Comparison of ENCODE assay signal across 8 cellular contexts in the genomic region with DNA sequence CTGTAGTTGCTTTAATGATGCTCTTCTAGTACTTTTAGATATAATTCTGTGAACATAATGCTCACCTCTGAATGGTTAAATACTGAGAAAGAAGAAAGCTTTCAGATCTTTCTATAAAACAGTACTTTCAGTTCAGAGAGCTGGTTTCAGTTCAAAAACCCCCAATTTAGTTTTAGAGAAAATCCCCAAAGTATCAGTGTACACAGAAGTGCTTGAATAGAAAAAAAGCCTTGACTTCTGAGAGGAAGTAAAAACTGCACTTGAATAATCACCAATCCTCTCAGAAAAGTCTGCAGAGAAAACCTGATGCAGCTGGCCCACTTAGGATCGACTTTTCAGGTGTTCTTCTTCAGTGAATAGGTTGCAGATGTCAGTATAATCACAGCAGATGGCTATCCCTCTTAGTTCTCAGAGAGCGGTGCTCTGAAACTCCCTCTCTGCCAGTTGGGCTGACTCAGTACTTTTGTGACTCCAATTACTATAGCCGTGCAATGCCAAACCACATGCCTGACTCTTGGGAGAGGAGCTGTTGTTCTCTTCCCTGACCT.
A peak's percentile ranks its signal among the peaks of the same experiment; 100 is the strongest.
DNase-seq lines count a peak whose midpoint lies in the region; ATAC-seq lines count a peak whose summit lies in the region.

No MANE protein-coding gene starts in this region.

- peak; percentile 90 for DNase-seq in Daoy (ENCODE audit: low read depth)
- peak; percentile 29 for DNase-seq in RKO (ENCODE audit: low spot score)
- peak; percentile 73 for DNase-seq in kidney glomerular epithelial cell (lab: John Stamatoyannopoulos, UW)
- DNase-seq in immature natural killer cell, result no peak
- no peak for DNase-seq in LoVo (ENCODE audit: low spot score)
- DNase-seq in activated CD8-positive, alpha-beta memory T cell treated with anti-CD3 and anti-CD28 coated beads, Interleukin-2, amount 10 ng/mL, durations not matched to agents 7 days and 5 days, result no peak

- H3K9me3 Mint-ChIP-seq in immature natural killer cell, result peaks cover 1 to 42% (median 8%) of the 10 kb centered on the region in 6 donors
- H3K9me3 Mint-ChIP-seq in activated CD8-positive, alpha-beta memory T cell treated with anti-CD3 and anti-CD28 coated beads, Interleukin-2, amount 10 ng/mL, durations not matched to agents 7 days and 5 days (ENCODE audit: low read depth), result peaks cover 2% of the 10 kb centered on the region

- H3K4me3 Mint-ChIP-seq in immature natural killer cell, result no peak overlapping the region
- H3K4me3 Mint-ChIP-seq in activated CD8-positive, alpha-beta memory T cell treated with anti-CD3 and anti-CD28 coated beads, Interleukin-2, amount 10 ng/mL, durations not matched to agents 7 days and 5 days, result no peak overlapping the region

- H3K27me3 Mint-ChIP-seq in immature natural killer cell (ENCODE audit: low read depth in 3 of 3), result peaks cover 0 to 3% (median 0%) of the 10 kb centered on the region in 3 donors
- H3K27me3 Mint-ChIP-seq in activated CD8-positive, alpha-beta memory T cell treated with anti-CD3 and anti-CD28 coated beads, Interleukin-2, amount 10 ng/mL, durations not matched to agents 7 days and 5 days, result no peaks in the 10 kb centered on the region

- H3K27ac Mint-ChIP-seq in immature natural killer cell, result no peak overlapping the region
- no peak overlapping the region for H3K27ac Mint-ChIP-seq in activated CD8-positive, alpha-beta memory T cell treated with anti-CD3 and anti-CD28 coated beads, Interleukin-2, amount 10 ng/mL, durations not matched to agents 7 days and 5 days

- ATAC-seq in GM21381 (IDR thresholded peaks at IDR 0.05; ENCODE audit: unreplicated experiment) (peak; percentile 87), HG03521 (IDR thresholded peaks at IDR 0.05; ENCODE audit: unreplicated experiment) (peak; percentile 82)
- ATAC-seq in activated CD8-positive, alpha-beta memory T cell treated with anti-CD3 and anti-CD28 coated beads, Interleukin-2, amount 10 ng/mL, durations not matched to agents 7 days and 5 days, result no peak

- CTCF ChIA-PET in activated CD8-positive, alpha-beta memory T cell treated with anti-CD3 and anti-CD28 coated beads, Interleukin-2, amount 10 ng/mL, durations not matched to agents 7 days and 5 days (lab: Charles Lee), result no interaction called here

- H3K36me3 Mint-ChIP-seq in immature natural killer cell, result no peaks in the 10 kb centered on the region
- H3K36me3 Mint-ChIP-seq in activated CD8-positive, alpha-beta memory T cell treated with anti-CD3 and anti-CD28 coated beads, Interleukin-2, amount 10 ng/mL, durations not matched to agents 7 days and 5 days, result no peaks in the 10 kb centered on the region

- no peaks in the 10 kb centered on the region for H3K4me1 Mint-ChIP-seq in immature natural killer cell
- no peaks in the 10 kb centered on the region for H3K4me1 Mint-ChIP-seq in activated CD8-positive, alpha-beta memory T cell treated with anti-CD3 and anti-CD28 coated beads, Interleukin-2, amount 10 ng/mL, durations not matched to agents 7 days and 5 days

Comparison
In these comparisons a context has a peak if more than half of its experiments do, and no peak if none do; other contexts are left out.
1. DNase-seq: peak in Daoy (single experiment), RKO (single experiment) and kidney glomerular epithelial cell (single experiment); none in immature natural killer cell (0 of 3), LoVo (single experiment) and activated CD8-positive, alpha-beta memory T cell treated with anti-CD3 and anti-CD28 coated beads, Interleukin-2, amount 10 ng/mL, durations not matched to agents 7 days and 5 days (single experiment).